Comparison of ENCODE assay signal across 18 cellular contexts in the genomic region with DNA sequence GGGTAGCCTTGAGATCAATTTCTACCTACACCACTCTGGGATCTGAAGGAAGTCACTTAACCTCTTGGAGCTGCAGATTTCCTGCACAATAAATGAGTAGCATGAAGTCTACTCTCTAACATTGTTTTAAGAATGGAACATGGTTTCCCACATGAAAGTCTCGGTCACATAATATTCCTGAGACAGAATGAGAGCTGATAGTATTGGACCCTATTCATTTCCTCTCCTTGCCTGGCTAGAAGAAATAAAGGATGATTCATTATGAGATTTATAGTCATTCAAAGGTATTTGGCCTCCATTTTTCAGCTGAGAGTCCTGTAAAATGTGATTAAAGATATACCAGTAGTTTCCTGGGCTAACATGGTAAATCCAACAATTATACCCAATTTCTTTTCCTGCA. TPM values are rescaled to one million over a fixed set of nuclear protein-coding genes. Genes with fewer than 3 reads are reported as not detected.
"Had no signal": no experiment of that assay in that cellular context is flagged by ENCODE, and none has a peak within 500 bp of the region (broad histone marks: within the 10 kb centered on the region; RNA-seq: fewer than 3 reads in every experiment).

No MANE protein-coding gene starts in this region.

- DNase-seq: activated B cell treated with CpG ODN at 0.5 μM for 24 hours; activated CD4-positive, alpha-beta memory T cell treated with anti-CD3 and anti-CD28 coated beads for 36 hours; activated CD4-positive, alpha-beta T cell treated with anti-CD3 and anti-CD28 coated beads for 4 hours; activated CD8-positive, alpha-beta memory T cell treated with anti-CD3 and anti-CD28 coated beads, Interleukin-2, amount 10 ng/mL, durations not matched to agents 7 days and 5 days; activated naive CD4-positive, alpha-beta T cell treated with Interleukin-2 at 50 U/mL for 16 hours; activated T-cell treated with anti-CD3 and anti-CD28 coated beads, Interleukin-2, amount 50 U/mL, for 1 hour; heart right ventricle; natural killer cell; sigmoid colon; stimulated activated CD4-positive, alpha-beta T cell treated with anti-CD3 and anti-CD28 coated beads, Interleukin-4, amount 100 ng/mL, for 4 hours had no signal

- H3K27me3 ChIP-seq: esophagus muscularis mucosa, gastroesophageal sphincter, heart right ventricle, sigmoid colon had no signal

- H3K27ac ChIP-seq: coronary artery, esophagus muscularis mucosa, gastroesophageal sphincter, sigmoid colon, thoracic aorta had no signal

- H3K4me1 Mint-ChIP-seq: activated B cell treated with CpG ODN at 0.5 μM for 24 hours; activated CD8-positive, alpha-beta memory T cell treated with anti-CD3 and anti-CD28 coated beads, Interleukin-2, amount 10 ng/mL, durations not matched to agents 7 days and 5 days; brain; natural killer cell; stimulated activated memory B cell treated with anti-CD40 and anti-IgM and Interleukin-4, amounts not matched to agents 10 μg/mL and 1 μg/mL and 100 μg/mL, for 72 hours had no signal

- H3K9me3 ChIP-seq: esophagus muscularis mucosa, gastroesophageal sphincter, heart right ventricle, sigmoid colon, thoracic aorta had no signal

- ATAC-seq: activated CD8-positive, alpha-beta memory T cell treated with anti-CD3 and anti-CD28 coated beads, Interleukin-2, amount 10 ng/mL, durations not matched to agents 7 days and 5 days; gastroesophageal sphincter; natural killer cell; stimulated activated memory B cell treated with anti-CD40 and anti-IgM and Interleukin-4, amounts not matched to agents 10 μg/mL and 1 μg/mL and 100 μg/mL, for 72 hours had no signal

- H3K27me3 Mint-ChIP-seq: brain had no signal

- H3K36me3 Mint-ChIP-seq: activated CD4-positive, alpha-beta memory T cell treated with anti-CD3 and anti-CD28 coated beads for 36 hours; activated CD8-positive, alpha-beta memory T cell treated with anti-CD3 and anti-CD28 coated beads, Interleukin-2, amount 10 ng/mL, durations not matched to agents 7 days and 5 days; natural killer cell; stimulated activated memory B cell treated with anti-CD40 and anti-IgM and Interleukin-4, amounts not matched to agents 10 μg/mL and 1 μg/mL and 100 μg/mL, for 72 hours had no signal

- H3K4me3 ChIP-seq: coronary artery, esophagus muscularis mucosa, gastroesophageal sphincter, heart right ventricle, sigmoid colon, thoracic aorta had no signal

- H3K4me1 ChIP-seq: esophagus muscularis mucosa, gastroesophageal sphincter, sigmoid colon had no signal

- H3K4me3 Mint-ChIP-seq: activated B cell treated with CpG ODN at 0.5 μM for 24 hours; activated CD4-positive, alpha-beta memory T cell treated with anti-CD3 and anti-CD28 coated beads for 36 hours; activated CD8-positive, alpha-beta memory T cell treated with anti-CD3 and anti-CD28 coated beads, Interleukin-2, amount 10 ng/mL, durations not matched to agents 7 days and 5 days; brain; natural killer cell; stimulated activated memory B cell treated with anti-CD40 and anti-IgM and Interleukin-4, amounts not matched to agents 10 μg/mL and 1 μg/mL and 100 μg/mL, for 72 hours had no signal

- FAIRE-seq: endometrium had no signal

- H3K27ac Mint-ChIP-seq: activated B cell treated with CpG ODN at 0.5 μM for 24 hours; activated CD4-positive, alpha-beta memory T cell treated with anti-CD3 and anti-CD28 coated beads for 36 hours; activated CD8-positive, alpha-beta memory T cell treated with anti-CD3 and anti-CD28 coated beads, Interleukin-2, amount 10 ng/mL, durations not matched to agents 7 days and 5 days; activated T-helper 2 cell treated with anti-CD3 and anti-CD28 coated beads, Interferon-gamma antibody, Interleukin-2, Interleukin-4, amounts not matched to agents 10 μg/mL and 5 μg/mL and 100 μg/mL, durations not matched to agents 14 hours and 24 hours and 36 hours; brain; natural killer cell; stimulated activated memory B cell treated with anti-CD40 and anti-IgM and Interleukin-4, amounts not matched to agents 10 μg/mL and 1 μg/mL and 100 μg/mL, for 72 hours had no signal

- H3K9me3 Mint-ChIP-seq: activated B cell treated with CpG ODN at 0.5 μM for 24 hours; activated CD4-positive, alpha-beta memory T cell treated with anti-CD3 and anti-CD28 coated beads for 36 hours; activated T-helper 2 cell treated with anti-CD3 and anti-CD28 coated beads, Interferon-gamma antibody, Interleukin-2, Interleukin-4, amounts not matched to agents 10 μg/mL and 5 μg/mL and 100 μg/mL, durations not matched to agents 14 hours and 24 hours and 36 hours; brain; natural killer cell; stimulated activated memory B cell treated with anti-CD40 and anti-IgM and Interleukin-4, amounts not matched to agents 10 μg/mL and 1 μg/mL and 100 μg/mL, for 72 hours had no signal

RNA-seq across cellular contexts. Expression of gene ARHGAP29, which starts 56.7 kb away (rescaled TPM):
- total RNA-seq: activated B cell treated with CpG ODN at 0.5 μM for 24 hours; activated CD8-positive, alpha-beta memory T cell treated with anti-CD3 and anti-CD28 coated beads, Interleukin-2, amount 10 ng/mL, durations not matched to agents 7 days and 5 days had no signal

RNA-seq across cellular contexts. Expression of gene ABCA4, which starts 59.7 kb away (rescaled TPM):
- total RNA-seq: activated B cell treated with CpG ODN at 0.5 μM for 24 hours; activated CD4-positive, alpha-beta memory T cell treated with anti-CD3 and anti-CD28 coated beads for 36 hours; activated CD8-positive, alpha-beta memory T cell treated with anti-CD3 and anti-CD28 coated beads, Interleukin-2, amount 10 ng/mL, durations not matched to agents 7 days and 5 days; activated T-helper 2 cell treated with anti-CD3 and anti-CD28 coated beads, Interferon-gamma antibody, Interleukin-2, Interleukin-4, amounts not matched to agents 10 μg/mL and 5 μg/mL and 100 μg/mL, durations not matched to agents 14 hours and 24 hours and 36 hours had no signal
